20 cellular contexts compared by ENCODE assay signal in the genomic region with DNA sequence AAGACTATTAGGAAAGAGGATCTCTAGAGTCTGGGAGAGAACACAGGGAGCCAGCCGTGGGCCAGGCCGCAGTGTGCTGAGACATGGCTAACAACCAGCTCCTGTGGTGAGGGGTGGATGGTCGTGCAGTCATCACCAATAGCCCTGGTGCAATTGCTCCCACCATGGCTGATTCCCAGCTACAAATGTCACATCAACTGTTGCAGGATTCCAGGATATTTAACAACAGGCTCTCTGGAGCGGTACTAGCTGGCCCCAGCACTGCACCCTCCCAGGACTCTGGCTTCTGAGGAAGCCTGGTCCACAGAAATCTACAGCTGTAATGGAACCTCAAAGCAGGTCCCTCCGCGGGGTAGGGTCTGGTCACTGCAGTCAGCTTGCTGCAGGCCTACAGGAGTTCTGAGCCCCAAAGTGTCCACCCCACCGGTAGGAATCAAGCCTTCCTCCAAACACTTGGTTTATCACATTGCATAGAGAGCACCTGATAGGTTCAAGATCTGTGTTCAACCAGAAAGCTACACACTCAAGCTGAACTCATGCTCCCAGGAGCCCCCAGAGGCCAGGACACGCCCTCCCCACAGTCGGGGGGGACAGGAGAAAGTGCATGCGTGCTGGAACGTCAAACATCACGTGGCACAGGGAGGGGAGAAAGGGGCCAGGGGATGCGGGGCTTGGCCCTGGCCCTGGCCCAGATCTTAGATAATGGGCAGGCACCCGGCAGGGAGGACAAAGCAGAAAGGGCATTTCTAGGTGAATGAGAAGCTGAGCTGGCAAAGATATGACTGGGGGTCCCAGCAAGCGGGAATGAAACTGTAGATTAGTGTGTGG.
"Had no signal": no experiment of that assay in that cellular context is flagged by ENCODE, and none has a peak within 500 bp of the region (broad histone marks: within the 10 kb centered on the region; RNA-seq: fewer than 3 reads in every experiment).

No MANE protein-coding gene starts in this region.

- ATAC-seq: activated CD4-positive, CD25-positive, alpha-beta regulatory T cell treated with anti-CD3 and anti-CD28 coated beads, Interleukin-2, amount 50 U/mL, for 24 hours; body of pancreas; T-cell had no signal

- H3K27ac Mint-ChIP-seq: activated naive CD8-positive, alpha-beta T cell; activated T-cell treated with anti-CD3 and anti-CD28 coated beads, Interleukin-2, amount 50 U/mL, for 24 hours; immature natural killer cell; mesothelial cell of epicardium; T-cell had no signal

- DNase-seq: activated CD4-positive, alpha-beta T cell treated with anti-CD3 and anti-CD28 coated beads, Interleukin-2, amount 50 U/mL, for 1 hour; activated gamma-delta T cell; amygdala; central memory CD4-positive, alpha-beta T cell; effector CD8-positive, alpha-beta T cell; foreskin melanocyte; immature natural killer cell; stimulated activated CD4-positive, alpha-beta T cell treated with anti-CD3 and anti-CD28 coated beads, Interleukin-4, amount 100 ng/mL, for 24 hours; stimulated activated naive CD4-positive, alpha-beta T cell treated with Interleukin-2 at 50 U/mL for 16 hours; T-helper 9 cell; trophoblast cell had no signal

- H3K36me3 Mint-ChIP-seq: activated naive CD8-positive, alpha-beta T cell; immature natural killer cell; T-cell had no signal

- H3K4me3 ChIP-seq: body of pancreas, ovary, SK-N-MC, skin epidermis had no signal

- H3K4me1 Mint-ChIP-seq: immature natural killer cell, mesothelial cell of epicardium, T-cell had no signal

- H3K4me3 Mint-ChIP-seq: activated naive CD8-positive, alpha-beta T cell; activated T-cell treated with anti-CD3 and anti-CD28 coated beads, Interleukin-2, amount 50 U/mL, for 24 hours; immature natural killer cell; mesothelial cell of epicardium; T-cell had no signal

- H3K9me3 Mint-ChIP-seq: activated T-cell treated with anti-CD3 and anti-CD28 coated beads, Interleukin-2, amount 50 U/mL, for 24 hours; immature natural killer cell; T-cell had no signal
